13 cellular contexts compared by ENCODE assay signal in the genomic region with DNA sequence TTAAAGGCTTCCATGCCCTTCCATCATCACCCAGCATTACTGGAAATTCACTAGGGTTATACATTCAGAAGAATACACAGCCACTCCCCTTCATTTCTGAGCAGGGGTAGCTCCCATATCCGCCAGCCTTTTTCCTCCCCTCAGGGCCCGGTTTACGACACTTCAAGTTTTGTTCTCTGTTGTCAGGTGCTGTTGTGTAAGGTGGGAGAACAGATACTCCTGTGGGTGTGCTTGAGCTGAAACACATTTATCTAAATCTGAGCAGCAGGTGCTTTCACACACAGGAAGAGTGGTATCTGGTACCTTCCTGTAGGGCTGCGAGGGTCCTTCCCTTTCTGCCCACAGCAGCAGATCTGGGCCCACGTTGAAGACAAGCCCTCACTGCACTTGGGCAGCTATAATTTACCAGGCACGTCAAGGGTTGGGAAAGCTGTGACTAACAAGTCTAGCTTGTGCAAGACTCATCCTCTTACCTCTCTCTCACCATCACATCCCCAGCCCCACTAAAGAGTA.
DNase-seq lines count a peak whose midpoint lies in the region; ATAC-seq and TF ChIP-seq lines count a peak whose summit lies in the region.
"Had no signal": no experiment of that assay in that cellular context is flagged by ENCODE, and none has a peak within 500 bp of the region (broad histone marks: within the 10 kb centered on the region; RNA-seq: fewer than 3 reads in every experiment).

No MANE protein-coding gene starts in this region.

- TF ChIP-seq CTCF in CD14-positive monocyte (IDR thresholded peaks at IDR 0.05) (no peak), gastroesophageal sphincter (IDR thresholded peaks at IDR 0.05) (no peak)

- DNase-seq in CD14-positive monocyte (ENCODE audit: low spot score) (peak; percentile 65), GM23248 (peak; percentile 40), SKM-1 treated with dmso at 0.1 percent for 144 hours (lab: John Stamatoyannopoulos, UW; ENCODE audit: unreplicated experiment) (peak; percentile 77), mesenchymal stem cell (peak; percentile 54), amniotic stem cell (lab: John Stamatoyannopoulos, UW) (no peak), superior temporal gyrus (ENCODE audit: extremely low spot score) (no peak)
- DNase-seq: COR-L47, KG1, thyroid gland, WERI-Rb-1 had no signal

- H3K9me3 ChIP-seq in GM23248 (ENCODE audit: low read depth) (no peaks in the 10 kb centered on the region), mesenchymal stem cell (ENCODE audit: control insufficient read depth, low read length) (no peaks in the 10 kb centered on the region), gastroesophageal sphincter (no peaks in the 10 kb centered on the region)
- H3K9me3 ChIP-seq: thyroid gland had no signal

- in situ Hi-C loops in GM23248 (cut with MboI), result no loop called here

- no peak overlapping the region for H2BK120ac ChIP-seq in mesenchymal stem cell (ENCODE audit: low read depth, low read length)

- H3K27me3 Mint-ChIP-seq in CD14-positive monocyte (ENCODE audit: low read depth in 3 of 3), result peaks cover 0 to 1% (median 0%) of the 10 kb centered on the region in 3 donors

- no peak for TF ChIP-seq POLR2A in gastroesophageal sphincter (IDR thresholded peaks at IDR 0.05)

- no peak overlapping the region for H3K14ac ChIP-seq in mesenchymal stem cell (ENCODE audit: low read length in 2 of 2)

- H3K4me1 ChIP-seq in GM23248 (ENCODE audit: insufficient read depth) (no peaks in the 10 kb centered on the region), mesenchymal stem cell (ENCODE audit: control insufficient read depth, insufficient read depth, low read depth, low read length) (peaks cover 2% of the 10 kb centered on the region), gastroesophageal sphincter (no peaks in the 10 kb centered on the region)
- H3K4me1 ChIP-seq: thyroid gland had no signal

- no peak overlapping the region for H3K9ac ChIP-seq in GM23248
- H3K9ac ChIP-seq in mesenchymal stem cell (ENCODE audit: low read length), result no peak overlapping the region

- H3K23ac ChIP-seq in mesenchymal stem cell (ENCODE audit: low read length in 2 of 2), result no peak overlapping the region

- peak overlapping the region; percentile 21 for H4K91ac ChIP-seq in mesenchymal stem cell (ENCODE audit: low read length)

- H2AK5ac ChIP-seq in mesenchymal stem cell (ENCODE audit: low read length, severe bottlenecking), result no peak overlapping the region

- no peak overlapping the region for H2BK5ac ChIP-seq in mesenchymal stem cell (ENCODE audit: low read depth, low read length, poor library complexity, severe bottlenecking)

- H3K4me2 ChIP-seq in GM23248 (ENCODE audit: unreplicated experiment) (no peak overlapping the region), mesenchymal stem cell (ENCODE audit: low read length, poor library complexity, severe bottlenecking) (no peak overlapping the region)

- H4K8ac ChIP-seq in mesenchymal stem cell (ENCODE audit: low read length), result no peak overlapping the region

- H3K79me1 ChIP-seq in mesenchymal stem cell (replicated peaks; ENCODE audit: low read length, poor library complexity, severe bottlenecking), result no peaks in the 10 kb centered on the region

- no peak overlapping the region for H3K4ac ChIP-seq in mesenchymal stem cell (ENCODE audit: low read depth in 1 of 2, low read length in 2 of 2)

- H3K36me3 ChIP-seq in GM23248 (ENCODE audit: low read depth) (no peaks in the 10 kb centered on the region), mesenchymal stem cell (ENCODE audit: control insufficient read depth in 1 of 2, insufficient read depth in 2 of 2, low read depth in 1 of 2, low read length in 2 of 2) (no peaks in the 10 kb centered on the region), gastroesophageal sphincter (no peaks in the 10 kb centered on the region)
- H3K36me3 ChIP-seq: thyroid gland, WERI-Rb-1 had no signal

- peak overlapping the region; percentile 61 to 90 (median 82) for H3K27ac Mint-ChIP-seq in CD14-positive monocyte

- peaks cover 58% of the 10 kb centered on the region for H3K4me1 Mint-ChIP-seq in CD14-positive monocyte

- no peak overlapping the region for H2BK15ac ChIP-seq in mesenchymal stem cell (ENCODE audit: low read depth, poor library complexity, severe bottlenecking)

- peaks cover 0 to 3% (median 2%) of the 10 kb centered on the region in 7 donors for H3K9me3 Mint-ChIP-seq in CD14-positive monocyte
- H3K9me3 Mint-ChIP-seq: nephron had no signal

- H4K20me1 ChIP-seq in GM23248 (ENCODE audit: insufficient read depth), result no peaks in the 10 kb centered on the region

- no peak overlapping the region for H3K27ac ChIP-seq in GM23248
- no peak overlapping the region for H3K27ac ChIP-seq in mesenchymal stem cell (ENCODE audit: low read length, poor library complexity, severe bottlenecking)
- H3K27ac ChIP-seq in gastroesophageal sphincter, result no peak overlapping the region
- H3K27ac ChIP-seq: thyroid gland, WERI-Rb-1 had no signal

- no peak overlapping the region for H3K4me3 Mint-ChIP-seq in CD14-positive monocyte
- H3K4me3 Mint-ChIP-seq: nephron had no signal

- H3K9me2 ChIP-seq in GM23248 (ENCODE audit: insufficient read depth), result no peaks in the 10 kb centered on the region

- WGBS in GM23248 (ENCODE audit: low coverage in 1 of 2, low lambda C conversion rate in 2 of 2, missing lambda C conversion rate in 2 of 2), 2 experiments, result 62 to 72% methylated on average over 6 of the region's 6 CpGs
- WGBS in mesenchymal stem cell, result 73% methylated on average over 6 of the region's 6 CpGs
- WGBS in gastroesophageal sphincter (ENCODE audit: low coverage in 1 of 2), 2 donors, result 60 to 73% methylated on average over 1 to 3 of the region's 6 CpGs

- no peak for ATAC-seq in gastroesophageal sphincter
- ATAC-seq in GM18867 (IDR thresholded peaks at IDR 0.05; ENCODE audit: unreplicated experiment), result no peak

- H3K4me3 ChIP-seq in GM23248 (no peak overlapping the region), mesenchymal stem cell (ENCODE audit: insufficient read depth in 1 of 2, low read depth in 1 of 2, low read length in 2 of 2) (no peak overlapping the region), gastroesophageal sphincter (no peak overlapping the region)
- H3K4me3 ChIP-seq: thyroid gland had no signal

- no peak for TF ChIP-seq EP300 in gastroesophageal sphincter (IDR thresholded peaks at IDR 0.05)

- no peaks in the 10 kb centered on the region for H3K27me3 ChIP-seq in GM23248 (replicated peaks; ENCODE audit: insufficient read depth)
- H3K27me3 ChIP-seq in mesenchymal stem cell (ENCODE audit: control insufficient read depth in 1 of 2, insufficient read depth in 1 of 2, low read length in 2 of 2), result peaks cover 5 to 9% of the 10 kb centered on the region in 2 experiments
- no peaks in the 10 kb centered on the region for H3K27me3 ChIP-seq in gastroesophageal sphincter
- H3K27me3 ChIP-seq: thyroid gland had no signal

- no peaks in the 10 kb centered on the region for H3K79me2 ChIP-seq in GM23248 (ENCODE audit: insufficient read depth)

- H2AFZ ChIP-seq in GM23248, result no peak overlapping the region
- no peak overlapping the region for H2AFZ ChIP-seq in mesenchymal stem cell (ENCODE audit: low read depth, low read length)

- H3K36me3 Mint-ChIP-seq in CD14-positive monocyte, result peaks cover 0 to 5% of the 10 kb centered on the region in 2 donors

- H3F3A ChIP-seq in GM23248 (ENCODE audit: insufficient read depth), result no peaks in the 10 kb centered on the region

- no peak overlapping the region for H3K18ac ChIP-seq in mesenchymal stem cell (ENCODE audit: low read depth in 1 of 2, low read length in 2 of 2)

- intact Hi-C loops in CD14-positive monocyte (cut with micrococcal nuclease), result loop anchor here in 1 of 2 donors (5.0 kb wide), 2 partner anchors 35 kb away; no protein-coding TSS in a partner anchor

- no peak overlapping the region for H2BK12ac ChIP-seq in mesenchymal stem cell (ENCODE audit: low read length in 2 of 2)

Comparison
In these comparisons a context has a peak if more than half of its experiments do, and no peak if none do; other contexts are left out.
1. DNase-seq: peak in CD14-positive monocyte (single experiment), GM23248 (single experiment), SKM-1 treated with dmso at 0.1 percent for 144 hours (single experiment) and mesenchymal stem cell (single experiment); none in amniotic stem cell (single experiment) and superior temporal gyrus (single experiment).